22 cellular contexts compared by ENCODE assay signal in genomic region chr13:79660361-79660760, GRCh38.
DNase-seq lines count a peak whose midpoint lies in the region; ATAC-seq and TF ChIP-seq lines count a peak whose summit lies in the region.
"Had no signal": no experiment of that assay in that cellular context is flagged by ENCODE, and none has a peak within 500 bp of the region (broad histone marks: within the 10 kb centered on the region; RNA-seq: fewer than 3 reads in every experiment).

No MANE protein-coding gene starts in this region.

- H3K36me3 ChIP-seq in psoas muscle (ENCODE audit: insufficient read depth in 1 of 2, low read depth in 1 of 2), result no peaks in the 10 kb centered on the region
- H3K36me3 ChIP-seq: HAP-1, prostate gland, spleen, suprapubic skin had no signal

- no peak overlapping the region for H3K4me3 ChIP-seq in psoas muscle
- H3K4me3 ChIP-seq in foreskin fibroblast (ENCODE audit: low read depth in 1 of 2, low read length in 2 of 2), result no peak overlapping the region
- no peak overlapping the region for H3K4me3 ChIP-seq in lower leg skin (ENCODE audit: low read depth, poor library complexity, severe bottlenecking)
- H3K4me3 ChIP-seq: HAP-1, prostate gland, spleen, suprapubic skin had no signal

- no peak for DNase-seq in psoas muscle
- no peak for DNase-seq in foreskin melanocyte
- DNase-seq in foreskin fibroblast, result no peak
- no peak for DNase-seq in lower leg skin (ENCODE audit: low spot score in 2 of 2)
- DNase-seq: activated CD4-positive, CD25-positive, alpha-beta regulatory T cell; activated CD8-positive, alpha-beta T cell treated with anti-CD3 and anti-CD28 coated beads, Interleukin-2, amount 10 ng/mL, durations not matched to agents 7 days and 5 days; activated T-cell treated with anti-CD3 and anti-CD28 coated beads, Interleukin-2, amount 50 U/mL, for 48 hours; COR-L47; kidney glomerular epithelial cell; NCI-H1092 treated with DMSO at 0.1 percent for 48 hours; NCI-H2081 treated with DMSO at 0.1 percent for 48 hours; NCI-H526; spleen had no signal

- ATAC-seq in GM19328 (IDR thresholded peaks at IDR 0.05; ENCODE audit: unreplicated experiment), result peak; percentile 84
- peak; percentile 66 for ATAC-seq in HG02623 (IDR thresholded peaks at IDR 0.05; ENCODE audit: unreplicated experiment)
- ATAC-seq in HG03439 (IDR thresholded peaks at IDR 0.05; ENCODE audit: unreplicated experiment), result peak; percentile 73
- no peak for ATAC-seq in psoas muscle
- no peak for ATAC-seq in HG03460 (IDR thresholded peaks at IDR 0.05; ENCODE audit: unreplicated experiment)
- ATAC-seq: activated CD8-positive, alpha-beta T cell treated with anti-CD3 and anti-CD28 coated beads, Interleukin-2, amount 10 ng/mL, durations not matched to agents 7 days and 5 days; natural killer cell treated with Interleukin-12 subunit alpha and Interleukin-12 subunit beta and Interleukin-15 and Interleukin-18, amount 100 ng/mL, for 72 hours had no signal

- H3K27me3 ChIP-seq in psoas muscle (ENCODE audit: insufficient read depth in 3 of 3, low read length in 2 of 3), result no peaks in the 10 kb centered on the region
- H3K27me3 ChIP-seq: suprapubic skin had no signal

- 71 to 83% (median 76%) methylated on average over 3 of the region's 3 CpGs for WGBS in psoas muscle, 3 donors
- 73 to 77% methylated on average over 3 of the region's 3 CpGs for WGBS in lower leg skin, 2 donors

- TF ChIP-seq POLR2A in lower leg skin (IDR thresholded peaks at IDR 0.05), result no peak

- peak overlapping the region; percentile 94 for H3K27ac ChIP-seq in psoas muscle
- H3K27ac ChIP-seq: KMS-11, prostate gland, suprapubic skin had no signal

- H3K9me3 ChIP-seq in psoas muscle, result no peaks in the 10 kb centered on the region
- H3K9me3 ChIP-seq: HAP-1, prostate gland, spleen, suprapubic skin had no signal

- no peak for TF ChIP-seq CTCF in psoas muscle (IDR thresholded peaks at IDR 0.05)
- no peak for TF ChIP-seq CTCF in foreskin fibroblast (IDR thresholded peaks at IDR 0.05; ENCODE audit: low read depth, low read length)
- no peak for TF ChIP-seq CTCF in lower leg skin (IDR thresholded peaks at IDR 0.05)

- intact Hi-C loops in psoas muscle (cut with DNase I), result loop anchor here in 1 of 2 donors (5.0 kb wide), 1 partner anchor 682 kb away; the partner anchor contains the start of gene SPRY2
- intact Hi-C loops in lower leg skin (cut with DNase I; ENCODE audit: low total_unique reads), result no loop called here

- H3K4me1 ChIP-seq in psoas muscle, result peaks cover 44% of the 10 kb centered on the region
- H3K4me1 ChIP-seq: HAP-1, prostate gland had no signal

Comparison
In these comparisons a context has a peak if more than half of its experiments do, and no peak if none do; other contexts are left out.
1. ATAC-seq: peak in GM19328 (single experiment), HG02623 (single experiment) and HG03439 (single experiment); none in psoas muscle (0 of 4) and HG03460 (single experiment).